ENCODE assay signal across 10 cellular contexts in genomic region chr22:39545310-39546063, GRCh38.
DNase-seq lines count a peak whose midpoint lies in the region; ATAC-seq and TF ChIP-seq lines count a peak whose summit lies in the region.
"Had no signal": no experiment of that assay in that cellular context is flagged by ENCODE, and none has a peak within 500 bp of the region (broad histone marks: within the 10 kb centered on the region; RNA-seq: fewer than 3 reads in every experiment).

No MANE protein-coding gene starts in this region.

- H3K4me1 ChIP-seq in BLaER1 treated with 17β-estradiol and CSF1 and Interleukin-3, amounts not matched to agents 10 nM and 100 nM, result peaks cover 18 to 57% (median 47%) of the 10 kb centered on the region in 10 experiments

- H3K4me3 ChIP-seq in BLaER1 treated with 17β-estradiol and CSF1 and Interleukin-3, amounts not matched to agents 10 nM and 100 nM, result no peak overlapping the region
- H3K4me3 ChIP-seq: thoracic aorta had no signal

- CTCF ChIA-PET in RWPE1 (lab: Yijun Ruan, JAX), result interaction anchor here (0.6 kb wide), 1 partner anchor 267 kb away, joined by 4 read pairs; no protein-coding TSS in a partner anchor

- peaks cover 0 to 4% (median 0%) of the 10 kb centered on the region in 11 experiments; a peak in 1 of 22 replicates for H3K27me3 ChIP-seq in BLaER1 treated with 17β-estradiol and CSF1 and Interleukin-3, amounts not matched to agents 10 nM and 100 nM

- H3K27me3 Mint-ChIP-seq in nephron progenitor cell (ENCODE audit: low read depth, poor library complexity), result peaks cover 32% of the 10 kb centered on the region

- H3K27ac Mint-ChIP-seq in nephron progenitor cell, result no peak overlapping the region

- no peaks in the 10 kb centered on the region for H3K36me3 Mint-ChIP-seq in nephron progenitor cell (ENCODE audit: low read depth)

- POLR2A ChIA-PET in RWPE1 (lab: Yijun Ruan, JAX; ENCODE audit: low non-redundant PET), result no interaction called here

- no peak for ATAC-seq in HG03025 (IDR thresholded peaks at IDR 0.05; ENCODE audit: low FRiP score, unreplicated experiment)

- H3K27ac ChIP-seq in BLaER1 treated with 17β-estradiol and CSF1 and Interleukin-3, amounts not matched to agents 10 nM and 100 nM, result no peak overlapping the region
- no peak overlapping the region for H3K27ac ChIP-seq in RWPE1
- H3K27ac ChIP-seq: thoracic aorta had no signal

- H3K4me3 Mint-ChIP-seq in nephron progenitor cell, result no peak overlapping the region

- H4K20me1 ChIP-seq in BLaER1 treated with 17β-estradiol and CSF1 and Interleukin-3, amounts not matched to agents 10 nM and 100 nM, result peaks cover 0 to 33% (median 0%) of the 10 kb centered on the region in 11 experiments; a peak in 5 of 22 replicates

- H3K4me2 ChIP-seq in BLaER1 treated with 17β-estradiol and CSF1 and Interleukin-3, amounts not matched to agents 10 nM and 100 nM, result peak overlapping the region in 10 of 11 experiments; percentile 2 to 84 (median 74); a peak in 17 of 22 replicates

- TF ChIP-seq CTCF in RWPE1 (conservative IDR thresholded peaks at IDR 0.05; ENCODE audit: low read depth), result no peak
- TF ChIP-seq CTCF in nephron progenitor cell (IDR thresholded peaks at IDR 0.05), result no peak
- no peak for TF ChIP-seq CTCF in GM10266 (IDR thresholded peaks at IDR 0.05; ENCODE audit: control insufficient read depth, insufficient read depth, low read depth, missing control alignments)

- H3K9me3 ChIP-seq in BLaER1 treated with 17β-estradiol and CSF1 and Interleukin-3, amounts not matched to agents 10 nM and 100 nM (replicated peaks in 1 of 11), result no peaks in the 10 kb centered on the region
- H3K9me3 ChIP-seq: thoracic aorta had no signal

- H3K9me3 Mint-ChIP-seq in nephron progenitor cell, result no peaks in the 10 kb centered on the region

- H3K36me3 ChIP-seq in BLaER1 treated with 17β-estradiol and CSF1 and Interleukin-3, amounts not matched to agents 10 nM and 100 nM, result no peaks in the 10 kb centered on the region
- H3K36me3 ChIP-seq: thoracic aorta had no signal

- peak; percentile 16 for DNase-seq in RWPE1 (ENCODE audit: low spot score)
- peak; percentile 24 for DNase-seq in activated naive CD8-positive, alpha-beta T cell treated with anti-CD3 and anti-CD28 coated beads, Interleukin-2, amount 50 U/mL, for 16 hours (ENCODE audit: low read depth, low spot score)
- peak; percentile 96 for DNase-seq in nephron progenitor cell
- DNase-seq in dedifferentiated amniotic fluid mesenchymal stem cell (ENCODE audit: extremely low spot score), result no peak
- no peak for DNase-seq in GM10266 (ENCODE audit: extremely low spot score)
- DNase-seq in Ammon's horn (ENCODE audit: low spot score), result no peak
- DNase-seq: NCI-H2171 had no signal

- peaks cover 20% of the 10 kb centered on the region for H3K4me1 Mint-ChIP-seq in nephron progenitor cell

- no peak overlapping the region for H3K9ac ChIP-seq in BLaER1 treated with 17β-estradiol and CSF1 and Interleukin-3, amounts not matched to agents 10 nM and 100 nM

Comparison
In these comparisons a context has a peak if more than half of its experiments do, and no peak if none do; other contexts are left out.
1. DNase-seq: peak in RWPE1 (single experiment), activated naive CD8-positive, alpha-beta T cell treated with anti-CD3 and anti-CD28 coated beads, Interleukin-2, amount 50 U/mL, for 16 hours (single experiment) and nephron progenitor cell (single experiment); none in dedifferentiated amniotic fluid mesenchymal stem cell (single experiment), GM10266 (single experiment) and Ammon's horn (single experiment).